1 cellular context compared by ENCODE assay signal in genomic region chr4:55838952-55839351, GRCh38.
TF ChIP-seq lines count a peak whose summit lies in the region.

No MANE protein-coding gene starts in this region.

TF ChIP-seq in K562, 482 proteins besides CTCF, POLR2A, EP300 and RAD21 (continued from another document and continues in another):
- TF ChIP-seq MGA (IDR thresholded peaks at IDR 0.05) (no peak), KLF13 (tag; IDR thresholded peaks at IDR 0.05; ENCODE audit: borderline replicate concordance, low read depth) (no peak), KLF10 (CRISPR knock-in tag; IDR thresholded peaks at IDR 0.05) (no peak), BMI1 (IDR thresholded peaks at IDR 0.05; ENCODE audit: low read length) (no peak), NFE2L1 (tag; IDR thresholded peaks at IDR 0.05; ENCODE audit: borderline replicate concordance, low read depth) (no peak), HIVEP1 (CRISPR knock-in tag; IDR thresholded peaks at IDR 0.05) (no peak), ZNF407 (IDR thresholded peaks at IDR 0.05; ENCODE audit: low read depth) (no peak), POLR2AphosphoS2 (IDR thresholded peaks at IDR 0.05; ENCODE audit: low read length) (no peak), RBM25 (IDR thresholded peaks at IDR 0.05; ENCODE audit: low read depth, low read length, severe bottlenecking) (no peak), NR2F6 (CRISPR knock-in tag; IDR thresholded peaks at IDR 0.05) (no peak), NUFIP1 (IDR thresholded peaks at IDR 0.05; ENCODE audit: partially characterized antibody) (no peak), ELF1 (tag; IDR thresholded peaks at IDR 0.05) (no peak), RBM39 (optimal IDR thresholded peaks at IDR 0.05; ENCODE audit: low read depth, low read length) (no peak), RBM15 (IDR thresholded peaks at IDR 0.05; ENCODE audit: insufficient read depth, low read length) (no peak), ZNF324 (CRISPR knock-in tag; IDR thresholded peaks at IDR 0.05) (no peak), CEBPG (CRISPR knock-in tag; IDR thresholded peaks at IDR 0.05) (no peak), CEBPG (tag; conservative IDR thresholded peaks at IDR 0.05 in 1 of 2, IDR thresholded peaks at IDR 0.05 in 1 of 2) (peak in 1 of 2 experiments; percentile 50; a peak in 2 of 4 replicates), TGIF2 (CRISPR knock-in tag; IDR thresholded peaks at IDR 0.05) (no peak), ZNF253 (CRISPR knock-in tag; conservative IDR thresholded peaks at IDR 0.05) (no peak), PRMT5 (CRISPR knock-in tag; IDR thresholded peaks at IDR 0.05) (no peak), PHF20 (IDR thresholded peaks at IDR 0.05; ENCODE audit: partially characterized antibody) (no peak), NELFE (IDR thresholded peaks at IDR 0.05; ENCODE audit: insufficient read depth, insufficient read length) (no peak), CXXC5 (CRISPR knock-in tag; IDR thresholded peaks at IDR 0.05) (no peak), ZHX1 (conservative IDR thresholded peaks at IDR 0.05; ENCODE audit: low read length) (no peak), ZBTB8A (IDR thresholded peaks at IDR 0.05; ENCODE audit: partially characterized antibody) (no peak), SNIP1 (IDR thresholded peaks at IDR 0.05; ENCODE audit: low read depth) (no peak), ARID1B (IDR thresholded peaks at IDR 0.05) (peak; percentile 42), NKRF (IDR thresholded peaks at IDR 0.05; ENCODE audit: borderline replicate concordance) (no peak), TBL1XR1 (IDR thresholded peaks at IDR 0.05; ENCODE audit: low read length in 2 of 2) (no peak), MBD1 (CRISPR knock-in tag; IDR thresholded peaks at IDR 0.05) (no peak), ZNF75A (CRISPR knock-in tag; IDR thresholded peaks at IDR 0.05) (no peak), XRCC3 (IDR thresholded peaks at IDR 0.05) (no peak), STAT5B (CRISPR knock-in tag; IDR thresholded peaks at IDR 0.05) (no peak), GATA2 (CRISPR knock-in tag; IDR thresholded peaks at IDR 0.05) (no peak)
